In the genomic region with DNA sequence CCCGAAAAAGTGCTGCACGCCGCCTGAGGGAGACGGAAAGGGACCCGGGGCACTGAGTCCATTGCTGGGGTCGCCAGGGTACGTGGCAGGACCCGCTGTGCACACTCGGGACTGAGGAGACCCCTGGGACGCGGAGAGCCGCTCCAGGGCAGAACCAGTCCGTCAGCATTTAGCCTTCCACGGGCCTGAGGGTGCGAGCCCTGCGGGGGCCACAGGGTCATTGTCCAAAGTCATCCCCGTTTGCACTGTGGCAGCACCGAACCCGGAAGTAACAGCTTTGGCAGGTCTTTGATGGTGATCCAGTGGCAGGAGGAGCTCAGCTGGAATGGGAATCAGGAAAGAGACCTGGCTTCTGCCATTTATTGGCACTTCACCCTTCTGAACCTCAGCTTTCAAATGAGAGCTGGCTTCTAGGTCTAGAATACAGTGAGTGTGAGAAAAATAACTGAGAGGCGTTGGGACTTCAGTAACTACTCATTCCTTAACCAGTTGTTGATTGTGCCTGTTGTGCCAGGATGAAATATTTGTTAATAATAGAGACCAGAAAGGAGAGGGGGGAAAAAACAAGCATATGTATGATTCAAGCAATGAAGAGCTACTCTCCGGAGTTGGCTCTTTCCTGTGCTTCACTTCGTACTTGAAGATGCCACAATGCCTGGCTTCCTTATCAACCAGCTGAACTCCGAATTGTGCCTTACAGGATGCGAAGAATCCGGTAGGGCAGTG, we compare ENCODE assay signal across 8 cellular contexts. TPM values are rescaled to one million over a fixed set of nuclear protein-coding genes. Genes with fewer than 3 reads are reported as not detected.
DNase-seq lines count a peak whose midpoint lies in the region; ATAC-seq and TF ChIP-seq lines count a peak whose summit lies in the region.

No MANE protein-coding gene starts in this region.

- H3K27ac Mint-ChIP-seq in natural killer cell, result peak overlapping the region; percentile 83 to 89

- H3K4me3 Mint-ChIP-seq in natural killer cell, result peak overlapping the region; percentile 97

- H3K27me3 Mint-ChIP-seq in natural killer cell (ENCODE audit: low read depth in 2 of 2), result peaks cover 0 to 3% of the 10 kb centered on the region in 2 donors

- H3K4me1 Mint-ChIP-seq in natural killer cell, result peaks cover 56 to 57% of the 10 kb centered on the region in 2 donors

- intact Hi-C loops in natural killer cell (cut with micrococcal nuclease), result loop anchor here (5.0 kb wide), 1 partner anchor 67 kb away; no protein-coding TSS in a partner anchor

- peak; percentile 6 to 16 for DNase-seq in activated CD4-positive, alpha-beta T cell treated with anti-CD3 and anti-CD28 coated beads for 4 hours
- DNase-seq in activated CD4-positive, alpha-beta T cell treated with anti-CD3 and anti-CD28 coated beads for 1 hour, result no peak
- DNase-seq in NCI-H748 (lab: John Stamatoyannopoulos, UW; ENCODE audit: unreplicated experiment) (peak; percentile 33), foreskin fibroblast (peak in 1 of 2 donors; percentile 69), natural killer cell (peak; percentile 40)
- peak; percentile 8 for DNase-seq in activated T-helper 9 cell treated with anti-CD3 and anti-CD28 coated beads, Interleukin-2, amount 50 U/mL, for 16 hours (ENCODE audit: low read depth)

- H3K36me3 Mint-ChIP-seq in natural killer cell, result no peaks in the 10 kb centered on the region

- H3K9me3 Mint-ChIP-seq in natural killer cell, result no peaks in the 10 kb centered on the region

- no peak for TF ChIP-seq CTCF in foreskin fibroblast (IDR thresholded peaks at IDR 0.05; ENCODE audit: low read depth, low read length)
- no peak for TF ChIP-seq CTCF in natural killer cell (IDR thresholded peaks at IDR 0.05)

- peak; percentile 13 for ATAC-seq in HG02943 (IDR thresholded peaks at IDR 0.05; ENCODE audit: low read depth, unreplicated experiment)
- ATAC-seq in natural killer cell, result peak in 2 of 3 donors; percentile 1 to 7
- ATAC-seq in HG03565 (IDR thresholded peaks at IDR 0.05; ENCODE audit: unreplicated experiment), result no peak

- peak overlapping the region; percentile 78 to 91 for H3K4me3 ChIP-seq in foreskin fibroblast (ENCODE audit: low read depth in 1 of 2, low read length in 2 of 2)

RNA-seq across cellular contexts. Expression of gene ARHGAP12, which starts 0.8 kb away (rescaled TPM):
- total RNA-seq in natural killer cell, result 10 to 100 TPM; 35.1 to 40.2 (median 40.2) TPM
